ENCODE assay signal across 1 cellular context in genomic region chr10:124916585-124917167, GRCh38.
TF ChIP-seq lines count a peak whose summit lies in the region.

No MANE protein-coding gene starts in this region.

TF ChIP-seq in GM12878, 131 proteins besides CTCF, POLR2A, EP300 and RAD21 (continued from another document and continues in another):
- TF ChIP-seq BCLAF1 (IDR thresholded peaks at IDR 0.05) (no peak), PRDM15 (CRISPR knock-in tag; IDR thresholded peaks at IDR 0.05) (no peak), FOXK2 (IDR thresholded peaks at IDR 0.05) (no peak), JUNB (IDR thresholded peaks at IDR 0.05) (no peak), SUZ12 (IDR thresholded peaks at IDR 0.05; ENCODE audit: unreplicated experiment) (no peak), E4F1 (IDR thresholded peaks at IDR 0.05; ENCODE audit: borderline replicate concordance, partially characterized antibody) (no peak), ZNF207 (IDR thresholded peaks at IDR 0.05; ENCODE audit: borderline replicate concordance) (no peak), ZNF622 (IDR thresholded peaks at IDR 0.05) (no peak), USF2 (IDR thresholded peaks at IDR 0.05; ENCODE audit: borderline replicate concordance, low read depth, low read length) (no peak), RUNX3 (IDR thresholded peaks at IDR 0.05; ENCODE audit: low read length) (peak; percentile 81), NFXL1 (IDR thresholded peaks at IDR 0.05; ENCODE audit: borderline replicate concordance) (no peak), SREBF1 (IDR thresholded peaks at IDR 0.05; ENCODE audit: low read length) (no peak), CHD4 (IDR thresholded peaks at IDR 0.05) (no peak), RBBP5 (conservative IDR thresholded peaks at IDR 0.05) (no peak), POU2F2 (IDR thresholded peaks at IDR 0.05; ENCODE audit: borderline replicate concordance, low read depth, low read length) (no peak; the same call in 2 of the 3 replicates), SMAD1 (IDR thresholded peaks at IDR 0.05; ENCODE audit: low read depth, partially characterized antibody) (no peak), NFYA (IDR thresholded peaks at IDR 0.05; ENCODE audit: borderline replicate concordance, low read depth, low read length) (no peak), EGR1 (IDR thresholded peaks at IDR 0.05; ENCODE audit: borderline replicate concordance in 1 of 2, low read depth in 2 of 2, low read length in 2 of 2) (no peak), ETV6 (conservative IDR thresholded peaks at IDR 0.05 in 1 of 2, IDR thresholded peaks at IDR 0.05 in 1 of 2; ENCODE audit: borderline replicate concordance in 1 of 2, low read depth in 1 of 2) (no peak), POLR2AphosphoS2 (IDR thresholded peaks at IDR 0.05; ENCODE audit: low read depth, low read length) (peak; percentile 90), KLF5 (IDR thresholded peaks at IDR 0.05; ENCODE audit: partially characterized antibody) (no peak), ZNF24 (IDR thresholded peaks at IDR 0.05) (no peak), ATF7 (IDR thresholded peaks at IDR 0.05; ENCODE audit: low read depth) (peak; percentile 89), STAT1 (conservative IDR thresholded peaks at IDR 0.05) (no peak), ZSCAN29 (IDR thresholded peaks at IDR 0.05) (no peak), PAX5 (IDR thresholded peaks at IDR 0.05; ENCODE audit: borderline replicate concordance, low read depth, low read length) (peak; percentile 47; the same call in 1 of the 2 replicates), NR2C1 (IDR thresholded peaks at IDR 0.05) (peak; percentile 39), SMARCA5 (IDR thresholded peaks at IDR 0.05) (no peak), TCF7 (IDR thresholded peaks at IDR 0.05; ENCODE audit: borderline replicate concordance) (no peak), NR2C2 (IDR thresholded peaks at IDR 0.05; ENCODE audit: borderline replicate concordance, control insufficient read depth, insufficient read length, low read depth) (no peak), HDAC2 (IDR thresholded peaks at IDR 0.05) (no peak), ZZZ3 (IDR thresholded peaks at IDR 0.05; ENCODE audit: control insufficient read depth, insufficient read length, low read depth) (no peak)
- TF ChIP-seq, protein P1, sequence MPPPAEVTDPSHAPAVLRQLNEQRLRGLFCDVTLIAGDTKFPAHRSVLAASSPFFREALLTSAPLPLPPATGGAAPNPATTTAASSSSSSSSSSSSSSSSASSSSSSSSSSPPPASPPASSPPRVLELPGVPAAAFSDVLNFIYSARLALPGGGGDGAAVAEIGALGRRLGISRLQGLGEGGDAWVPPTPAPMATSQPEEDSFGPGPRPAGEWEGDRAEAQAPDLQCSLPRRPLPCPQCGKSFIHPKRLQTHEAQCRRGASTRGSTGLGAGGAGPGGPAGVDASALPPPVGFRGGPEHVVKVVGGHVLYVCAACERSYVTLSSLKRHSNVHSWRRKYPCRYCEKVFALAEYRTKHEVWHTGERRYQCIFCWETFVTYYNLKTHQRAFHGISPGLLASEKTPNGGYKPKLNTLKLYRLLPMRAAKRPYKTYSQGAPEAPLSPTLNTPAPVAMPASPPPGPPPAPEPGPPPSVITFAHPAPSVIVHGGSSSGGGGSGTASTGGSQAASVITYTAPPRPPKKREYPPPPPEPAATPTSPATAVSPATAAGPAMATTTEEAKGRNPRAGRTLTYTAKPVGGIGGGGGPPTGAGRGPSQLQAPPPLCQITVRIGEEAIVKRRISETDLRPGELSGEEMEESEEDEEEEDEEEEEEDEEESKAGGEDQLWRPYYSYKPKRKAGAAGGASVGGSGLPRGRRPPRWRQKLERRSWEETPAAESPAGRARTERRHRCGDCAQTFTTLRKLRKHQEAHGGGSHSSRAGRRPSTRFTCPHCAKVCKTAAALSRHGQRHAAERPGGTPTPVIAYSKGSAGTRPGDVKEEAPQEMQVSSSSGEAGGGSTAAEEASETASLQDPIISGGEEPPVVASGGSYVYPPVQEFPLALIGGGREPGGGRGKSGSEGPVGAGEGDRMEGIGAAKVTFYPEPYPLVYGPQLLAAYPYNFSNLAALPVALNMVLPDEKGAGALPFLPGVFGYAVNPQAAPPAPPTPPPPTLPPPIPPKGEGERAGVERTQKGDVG (CRISPR knock-in tag; IDR thresholded peaks at IDR 0.05) = no peak
- TF ChIP-seq, protein P2, sequence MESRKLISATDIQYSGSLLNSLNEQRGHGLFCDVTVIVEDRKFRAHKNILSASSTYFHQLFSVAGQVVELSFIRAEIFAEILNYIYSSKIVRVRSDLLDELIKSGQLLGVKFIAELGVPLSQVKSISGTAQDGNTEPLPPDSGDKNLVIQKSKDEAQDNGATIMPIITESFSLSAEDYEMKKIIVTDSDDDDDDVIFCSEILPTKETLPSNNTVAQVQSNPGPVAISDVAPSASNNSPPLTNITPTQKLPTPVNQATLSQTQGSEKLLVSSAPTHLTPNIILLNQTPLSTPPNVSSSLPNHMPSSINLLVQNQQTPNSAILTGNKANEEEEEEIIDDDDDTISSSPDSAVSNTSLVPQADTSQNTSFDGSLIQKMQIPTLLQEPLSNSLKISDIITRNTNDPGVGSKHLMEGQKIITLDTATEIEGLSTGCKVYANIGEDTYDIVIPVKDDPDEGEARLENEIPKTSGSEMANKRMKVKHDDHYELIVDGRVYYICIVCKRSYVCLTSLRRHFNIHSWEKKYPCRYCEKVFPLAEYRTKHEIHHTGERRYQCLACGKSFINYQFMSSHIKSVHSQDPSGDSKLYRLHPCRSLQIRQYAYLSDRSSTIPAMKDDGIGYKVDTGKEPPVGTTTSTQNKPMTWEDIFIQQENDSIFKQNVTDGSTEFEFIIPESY (IDR thresholded peaks at IDR 0.05) = no peak
- TF ChIP-seq, protein P3, sequence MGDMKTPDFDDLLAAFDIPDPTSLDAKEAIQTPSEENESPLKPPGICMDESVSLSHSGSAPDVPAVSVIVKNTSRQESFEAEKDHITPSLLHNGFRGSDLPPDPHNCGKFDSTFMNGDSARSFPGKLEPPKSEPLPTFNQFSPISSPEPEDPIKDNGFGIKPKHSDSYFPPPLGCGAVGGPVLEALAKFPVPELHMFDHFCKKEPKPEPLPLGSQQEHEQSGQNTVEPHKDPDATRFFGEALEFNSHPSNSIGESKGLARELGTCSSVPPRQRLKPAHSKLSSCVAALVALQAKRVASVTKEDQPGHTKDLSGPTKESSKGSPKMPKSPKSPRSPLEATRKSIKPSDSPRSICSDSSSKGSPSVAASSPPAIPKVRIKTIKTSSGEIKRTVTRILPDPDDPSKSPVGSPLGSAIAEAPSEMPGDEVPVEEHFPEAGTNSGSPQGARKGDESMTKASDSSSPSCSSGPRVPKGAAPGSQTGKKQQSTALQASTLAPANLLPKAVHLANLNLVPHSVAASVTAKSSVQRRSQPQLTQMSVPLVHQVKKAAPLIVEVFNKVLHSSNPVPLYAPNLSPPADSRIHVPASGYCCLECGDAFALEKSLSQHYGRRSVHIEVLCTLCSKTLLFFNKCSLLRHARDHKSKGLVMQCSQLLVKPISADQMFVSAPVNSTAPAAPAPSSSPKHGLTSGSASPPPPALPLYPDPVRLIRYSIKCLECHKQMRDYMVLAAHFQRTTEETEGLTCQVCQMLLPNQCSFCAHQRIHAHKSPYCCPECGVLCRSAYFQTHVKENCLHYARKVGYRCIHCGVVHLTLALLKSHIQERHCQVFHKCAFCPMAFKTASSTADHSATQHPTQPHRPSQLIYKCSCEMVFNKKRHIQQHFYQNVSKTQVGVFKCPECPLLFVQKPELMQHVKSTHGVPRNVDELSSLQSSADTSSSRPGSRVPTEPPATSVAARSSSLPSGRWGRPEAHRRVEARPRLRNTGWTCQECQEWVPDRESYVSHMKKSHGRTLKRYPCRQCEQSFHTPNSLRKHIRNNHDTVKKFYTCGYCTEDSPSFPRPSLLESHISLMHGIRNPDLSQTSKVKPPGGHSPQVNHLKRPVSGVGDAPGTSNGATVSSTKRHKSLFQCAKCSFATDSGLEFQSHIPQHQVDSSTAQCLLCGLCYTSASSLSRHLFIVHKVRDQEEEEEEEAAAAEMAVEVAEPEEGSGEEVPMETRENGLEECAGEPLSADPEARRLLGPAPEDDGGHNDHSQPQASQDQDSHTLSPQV (IDR thresholded peaks at IDR 0.05) = no peak
- TF ChIP-seq, protein P4, sequence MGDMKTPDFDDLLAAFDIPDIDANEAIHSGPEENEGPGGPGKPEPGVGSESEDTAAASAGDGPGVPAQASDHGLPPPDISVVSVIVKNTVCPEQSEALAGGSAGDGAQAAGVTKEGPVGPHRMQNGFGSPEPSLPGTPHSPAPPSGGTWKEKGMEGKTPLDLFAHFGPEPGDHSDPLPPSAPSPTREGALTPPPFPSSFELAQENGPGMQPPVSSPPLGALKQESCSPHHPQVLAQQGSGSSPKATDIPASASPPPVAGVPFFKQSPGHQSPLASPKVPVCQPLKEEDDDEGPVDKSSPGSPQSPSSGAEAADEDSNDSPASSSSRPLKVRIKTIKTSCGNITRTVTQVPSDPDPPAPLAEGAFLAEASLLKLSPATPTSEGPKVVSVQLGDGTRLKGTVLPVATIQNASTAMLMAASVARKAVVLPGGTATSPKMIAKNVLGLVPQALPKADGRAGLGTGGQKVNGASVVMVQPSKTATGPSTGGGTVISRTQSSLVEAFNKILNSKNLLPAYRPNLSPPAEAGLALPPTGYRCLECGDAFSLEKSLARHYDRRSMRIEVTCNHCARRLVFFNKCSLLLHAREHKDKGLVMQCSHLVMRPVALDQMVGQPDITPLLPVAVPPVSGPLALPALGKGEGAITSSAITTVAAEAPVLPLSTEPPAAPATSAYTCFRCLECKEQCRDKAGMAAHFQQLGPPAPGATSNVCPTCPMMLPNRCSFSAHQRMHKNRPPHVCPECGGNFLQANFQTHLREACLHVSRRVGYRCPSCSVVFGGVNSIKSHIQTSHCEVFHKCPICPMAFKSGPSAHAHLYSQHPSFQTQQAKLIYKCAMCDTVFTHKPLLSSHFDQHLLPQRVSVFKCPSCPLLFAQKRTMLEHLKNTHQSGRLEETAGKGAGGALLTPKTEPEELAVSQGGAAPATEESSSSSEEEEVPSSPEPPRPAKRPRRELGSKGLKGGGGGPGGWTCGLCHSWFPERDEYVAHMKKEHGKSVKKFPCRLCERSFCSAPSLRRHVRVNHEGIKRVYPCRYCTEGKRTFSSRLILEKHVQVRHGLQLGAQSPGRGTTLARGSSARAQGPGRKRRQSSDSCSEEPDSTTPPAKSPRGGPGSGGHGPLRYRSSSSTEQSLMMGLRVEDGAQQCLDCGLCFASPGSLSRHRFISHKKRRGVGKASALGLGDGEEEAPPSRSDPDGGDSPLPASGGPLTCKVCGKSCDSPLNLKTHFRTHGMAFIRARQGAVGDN (IDR thresholded peaks at IDR 0.05) = no peak
